16 cellular contexts compared by ENCODE assay signal in the genomic region with DNA sequence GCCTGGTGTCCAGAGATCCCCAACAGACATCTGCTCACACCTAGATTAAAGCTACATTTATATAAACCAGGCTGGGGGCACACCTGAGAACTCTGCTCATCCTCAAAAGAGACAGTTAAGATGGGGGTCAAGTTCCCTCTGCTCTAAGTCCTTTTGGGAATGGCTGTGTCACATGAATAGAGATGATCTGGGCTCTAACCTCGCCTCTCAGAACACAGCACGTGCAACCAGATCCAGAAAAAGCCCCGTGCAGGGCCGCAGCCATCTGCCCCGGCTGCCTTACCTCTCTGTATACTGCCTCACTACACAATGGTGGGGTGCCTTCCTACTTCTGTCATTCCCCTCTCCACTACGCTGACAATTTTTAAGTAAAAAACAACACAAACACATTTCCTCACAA. TPM values are rescaled to one million over a fixed set of nuclear protein-coding genes. Genes with fewer than 3 reads are reported as not detected.
DNase-seq lines count a peak whose midpoint lies in the region; ATAC-seq and TF ChIP-seq lines count a peak whose summit lies in the region.
"Had no signal": no experiment of that assay in that cellular context is flagged by ENCODE, and none has a peak within 500 bp of the region (broad histone marks: within the 10 kb centered on the region; RNA-seq: fewer than 3 reads in every experiment).

No MANE protein-coding gene starts in this region.

- intact Hi-C loops in MCF 10A (cut with micrococcal nuclease) (no loop called here), breast epithelium (cut with DNase I; ENCODE audit: low total_unique reads) (no loop called here), thyroid gland (cut with DNase I) (loop anchor here (10.0 kb wide), 1 partner anchor 95 kb away; a partner anchor contains a TSS)

- H3K4me1 Mint-ChIP-seq in MCF 10A (ENCODE audit: insufficient read depth, unreplicated experiment) (peaks cover 14% of the 10 kb centered on the region), nephron (peaks cover 31% of the 10 kb centered on the region)

- H3K36me3 ChIP-seq in breast epithelium (no peaks in the 10 kb centered on the region), thyroid gland (peaks cover 32 to 33% of the 10 kb centered on the region in 2 donors), gastroesophageal sphincter (peaks cover 0 to 50% of the 10 kb centered on the region in 2 donors)

- POLR2A ChIA-PET in MCF 10A (lab: Yijun Ruan, JAX), result no interaction called here

- H3K4me1 ChIP-seq in breast epithelium (peaks cover 3 to 18% of the 10 kb centered on the region in 2 donors), thyroid gland (peaks cover 48 to 69% of the 10 kb centered on the region in 2 donors), gastroesophageal sphincter (peaks cover 0 to 82% (median 25%) of the 10 kb centered on the region in 3 donors)

- H3K4me3 ChIP-seq in breast epithelium (no peak overlapping the region), thyroid gland (replicated peaks in 1 of 3) (no peak overlapping the region), gastroesophageal sphincter (no peak overlapping the region)
- H3K4me3 ChIP-seq: BLaER1, coronary artery, esophagus squamous epithelium, lung, pancreas had no signal

- TF ChIP-seq EP300 in gastroesophageal sphincter (IDR thresholded peaks at IDR 0.05), result no peak

- TF ChIP-seq POLR2A in breast epithelium (IDR thresholded peaks at IDR 0.05) (no peak), thyroid gland (IDR thresholded peaks at IDR 0.05) (no peak), gastroesophageal sphincter (IDR thresholded peaks at IDR 0.05) (no peak)

- H3K4me3 Mint-ChIP-seq in MCF 10A (ENCODE audit: unreplicated experiment), result no peak overlapping the region
- peak overlapping the region in 1 of 3 experiments; percentile 22 for H3K4me3 Mint-ChIP-seq in nephron
- H3K4me3 Mint-ChIP-seq: activated naive CD8-positive, alpha-beta T cell treated with anti-CD3 and anti-CD28 coated beads, Interleukin-2, amount 10 ng/mL, durations not matched to agents 7 days and 5 days had no signal

- H3K9me3 ChIP-seq in breast epithelium, result no peaks in the 10 kb centered on the region
- no peaks in the 10 kb centered on the region for H3K9me3 ChIP-seq in thyroid gland
- H3K9me3 ChIP-seq in gastroesophageal sphincter, result no peaks in the 10 kb centered on the region
- H3K9me3 ChIP-seq: BLaER1, esophagus squamous epithelium, pancreas had no signal

- BruUV-seq in MCF 10A (replicated peaks; lab: Mats Ljungman, UMichigan), result TSS peak; percentile 11

- CTCF ChIA-PET in MCF 10A (lab: Yijun Ruan, JAX), result interaction anchor here (2.2 kb wide), 1 partner anchor 38 kb away, joined by 6 read pairs; no protein-coding TSS in a partner anchor

- no peaks in the 10 kb centered on the region for H3K27me3 ChIP-seq in breast epithelium
- no peaks in the 10 kb centered on the region for H3K27me3 ChIP-seq in thyroid gland
- H3K27me3 ChIP-seq in gastroesophageal sphincter, result no peaks in the 10 kb centered on the region
- H3K27me3 ChIP-seq: BLaER1, esophagus squamous epithelium, pancreas had no signal

- H3K27ac Mint-ChIP-seq in MCF 10A (ENCODE audit: low read depth, unreplicated experiment), result no peak overlapping the region
- H3K27ac Mint-ChIP-seq in activated naive CD4-positive, alpha-beta T cell treated with anti-CD3 and anti-CD28 coated beads, Interleukin-2, amount 50 U/mL, for 72 hours, result peak overlapping the region; percentile 45 to 69
- H3K27ac Mint-ChIP-seq in nephron, result peak overlapping the region; percentile 36 to 43 (median 37)

- ATAC-seq in activated naive CD4-positive, alpha-beta T cell treated with anti-CD3 and anti-CD28 coated beads, Interleukin-2, amount 50 U/mL, for 72 hours, result no peak
- no peak for ATAC-seq in HG03521 (IDR thresholded peaks at IDR 0.05; ENCODE audit: unreplicated experiment)
- no peak for ATAC-seq in gastroesophageal sphincter

- no peaks in the 10 kb centered on the region for H3K27me3 Mint-ChIP-seq in MCF 10A (ENCODE audit: insufficient read depth, unreplicated experiment)
- no peaks in the 10 kb centered on the region for H3K27me3 Mint-ChIP-seq in nephron (ENCODE audit: low read depth)
- H3K27me3 Mint-ChIP-seq: activated naive CD8-positive, alpha-beta T cell treated with anti-CD3 and anti-CD28 coated beads, Interleukin-2, amount 10 ng/mL, durations not matched to agents 7 days and 5 days had no signal

- WGBS in thyroid gland, 2 donors, result 77 to 81% methylated on average over 6 of the region's 6 CpGs
- 25 to 26% methylated on average over 6 of the region's 6 CpGs for WGBS in gastroesophageal sphincter (ENCODE audit: low coverage in 1 of 2), 2 donors

- H3K9me3 Mint-ChIP-seq in MCF 10A (ENCODE audit: unreplicated experiment) (no peaks in the 10 kb centered on the region), nephron (no peaks in the 10 kb centered on the region)
- no peaks in the 10 kb centered on the region for H3K9me3 Mint-ChIP-seq in activated naive CD4-positive, alpha-beta T cell treated with anti-CD3 and anti-CD28 coated beads, Interleukin-2, amount 50 U/mL, for 72 hours
- H3K9me3 Mint-ChIP-seq: activated naive CD8-positive, alpha-beta T cell treated with anti-CD3 and anti-CD28 coated beads, Interleukin-2, amount 10 ng/mL, durations not matched to agents 7 days and 5 days had no signal

- DNase-seq in MCF 10A (ENCODE audit: unreplicated experiment), result no peak
- no peak for DNase-seq in breast epithelium (ENCODE audit: low spot score in 2 of 2)
- no peak for DNase-seq in activated naive CD4-positive, alpha-beta T cell treated with anti-CD3 and anti-CD28 coated beads, Interleukin-2, amount 50 U/mL, for 72 hours (ENCODE audit: low spot score in 2 of 2)
- DNase-seq in thyroid gland, result no peak
- DNase-seq in cortex of kidney (lab: John Stamatoyannopoulos, UW), result no peak
- DNase-seq: activated CD4-positive, alpha-beta T cell treated with anti-CD3 and anti-CD28 coated beads, Interleukin-2, amount 50 U/mL, for 1 hour; activated naive CD8-positive, alpha-beta T cell treated with anti-CD3 and anti-CD28 coated beads, Interleukin-2, amount 10 ng/mL, durations not matched to agents 7 days and 5 days; esophagus squamous epithelium; NCI-H446 had no signal

- peaks cover 23% of the 10 kb centered on the region for H3K36me3 Mint-ChIP-seq in MCF 10A (ENCODE audit: insufficient read depth, unreplicated experiment)
- peaks cover 9 to 14% of the 10 kb centered on the region in 2 donors for H3K36me3 Mint-ChIP-seq in activated naive CD4-positive, alpha-beta T cell treated with anti-CD3 and anti-CD28 coated beads, Interleukin-2, amount 50 U/mL, for 72 hours
- peaks cover 38% of the 10 kb centered on the region for H3K36me3 Mint-ChIP-seq in nephron (ENCODE audit: low read depth)

- H3K27ac ChIP-seq in breast epithelium (peak overlapping the region in 1 of 2 donors; percentile 13), thyroid gland (peak overlapping the region in 2 of 3 donors; percentile 67 to 83), gastroesophageal sphincter (peak overlapping the region in 2 of 4 donors; percentile 24 to 61)

- TF ChIP-seq CTCF in MCF 10A (IDR thresholded peaks at IDR 0.05; ENCODE audit: unreplicated experiment) (no peak), breast epithelium (IDR thresholded peaks at IDR 0.05) (no peak), nephron (IDR thresholded peaks at IDR 0.05; ENCODE audit: unreplicated experiment in 3 of 3) (no peak), thyroid gland (IDR thresholded peaks at IDR 0.05) (no peak), gastroesophageal sphincter (IDR thresholded peaks at IDR 0.05) (no peak)

RNA-seq across cellular contexts. Expression of a gene that starts 5.9 kb away (rescaled TPM):
- total RNA-seq in MCF 10A (2022), result 74.9 and 78.2 TPM in 2 replicates
- total RNA-seq in breast epithelium, result 100 to 1,000 TPM; 187 to 229 (median 215) TPM
- total RNA-seq in activated naive CD4-positive, alpha-beta T cell treated with anti-CD3 and anti-CD28 coated beads, Interleukin-2, amount 50 U/mL, for 72 hours, result 100 to 1,000 TPM; 129 to 139 TPM
- total RNA-seq in thyroid gland, result 1,000 to 10,000 TPM in 1 of 4 donors, 100 to 1,000 TPM in 3; 571 to 1,096 (median 866) TPM
- total RNA-seq in gastroesophageal sphincter, result 100 to 1,000 TPM; 185 to 242 (median 199) TPM

RNA-seq across cellular contexts. Expression of a gene that starts 25.3 kb away (rescaled TPM):
- total RNA-seq in MCF 10A (2022) (not detected in 2 replicates), breast epithelium (10 to 100 TPM; 11.5 to 51.4 (median 18.6) TPM), thyroid gland (10 to 100 TPM; 14.9 to 25.8 (median 23.1) TPM), gastroesophageal sphincter (10 to 100 TPM; 11.6 to 34.5 (median 22.5) TPM)
- total RNA-seq in activated naive CD4-positive, alpha-beta T cell treated with anti-CD3 and anti-CD28 coated beads, Interleukin-2, amount 50 U/mL, for 72 hours, result 1 to 10 TPM; 1.3 to 2.4 TPM

RNA-seq across cellular contexts. Expression of a gene that starts 25.6 kb away (rescaled TPM):
- not detected in 2 replicates for total RNA-seq in MCF 10A (2022)
- total RNA-seq in breast epithelium, result 10 to 100 TPM in 1 of 3 donors, 1 to 10 TPM in 2; 2.8 to 14.9 (median 5.2) TPM
- total RNA-seq in activated naive CD4-positive, alpha-beta T cell treated with anti-CD3 and anti-CD28 coated beads, Interleukin-2, amount 50 U/mL, for 72 hours, result 1 to 10 TPM in 1 of 2 donors, under 1 TPM in 1; 0.30 to 1.7 TPM
- 10 to 100 TPM in 2 of 4 donors, 1 to 10 TPM in 2; 5.1 to 22.9 (median 9.1) TPM for total RNA-seq in thyroid gland
- total RNA-seq in gastroesophageal sphincter, result 10 to 100 TPM; 21.6 to 53.5 (median 44.9) TPM
